13 cellular contexts compared by ENCODE assay signal in the genomic region with DNA sequence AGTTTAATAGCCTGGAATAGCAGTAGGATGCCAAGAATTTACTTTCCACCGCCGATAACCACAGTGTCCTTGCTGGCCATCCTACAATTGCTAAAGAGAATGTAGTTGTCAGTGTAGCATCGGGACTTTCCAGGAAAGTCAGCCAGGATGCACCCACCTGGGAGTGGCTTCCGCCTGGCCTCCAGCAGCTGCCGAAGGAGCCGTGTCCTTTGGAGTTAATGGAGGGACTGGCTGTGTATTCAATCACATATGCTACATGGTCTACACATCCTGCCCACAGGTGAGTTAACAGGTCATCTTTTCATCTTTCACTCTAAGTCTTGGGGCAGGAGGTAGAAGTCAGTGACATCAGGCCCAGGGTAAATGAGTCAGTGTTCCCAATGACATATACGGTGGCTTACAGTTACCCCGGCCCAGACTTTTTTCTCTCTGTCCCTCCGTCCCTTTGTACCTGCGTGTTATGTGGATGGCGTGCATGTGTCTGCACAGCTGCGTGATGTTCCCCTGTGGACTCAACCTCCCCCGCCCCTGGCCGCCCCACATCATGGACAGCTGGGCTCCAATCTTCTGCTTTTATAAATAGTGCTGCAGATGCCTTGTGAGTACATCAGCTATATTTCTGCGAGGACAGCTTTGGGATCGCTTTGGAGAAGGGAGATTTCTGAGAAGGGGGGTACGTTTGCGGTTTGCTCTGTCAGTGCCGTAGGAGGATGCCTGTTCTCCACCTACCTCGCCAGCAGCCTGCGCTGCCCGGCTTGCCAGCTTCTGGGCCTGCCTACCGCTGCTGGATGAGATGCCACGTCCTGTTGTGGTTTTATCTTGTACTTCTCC.
DNase-seq lines count a peak whose midpoint lies in the region; ATAC-seq, FAIRE-seq and TF ChIP-seq lines count a peak whose summit lies in the region.
"Had no signal": no experiment of that assay in that cellular context is flagged by ENCODE, and none has a peak within 500 bp of the region (broad histone marks: within the 10 kb centered on the region; RNA-seq: fewer than 3 reads in every experiment).

No MANE protein-coding gene starts in this region.

- no TSS peak for BruUV-seq in A673 (replicated peaks; lab: Mats Ljungman, UMichigan)

- FAIRE-seq in astrocyte (lab: Jason Lieb, UNC): no peak
- FAIRE-seq: GM12878 had no signal

- H3K79me2 ChIP-seq in astrocyte (ENCODE audit: insufficient read depth, low read length) (no peaks in the 10 kb centered on the region), neural progenitor cell (ENCODE audit: low read depth) (peaks cover 47% of the 10 kb centered on the region)

- no peak overlapping the region for H3K4me3 ChIP-seq in CD4-positive, CD25-positive, alpha-beta regulatory T cell (ENCODE audit: low read depth, low read length)
- H3K4me3 ChIP-seq in astrocyte (ENCODE audit: insufficient read depth, low read depth, low read length) (no peak overlapping the region), neural progenitor cell (no peak overlapping the region), gastroesophageal sphincter (no peak overlapping the region), transverse colon (no peak overlapping the region), A673 (ENCODE audit: low read depth, low read length, poor library complexity, severe bottlenecking) (no peak overlapping the region)
- H3K4me3 ChIP-seq: GM12878 had no signal

- intact Hi-C loops in transverse colon (cut with DNase I; ENCODE audit: low total_unique reads) (no loop called here), A673 (cut with micrococcal nuclease; ENCODE audit: unreplicated experiment) (no loop called here)

- no peaks in the 10 kb centered on the region for H3K27me3 Mint-ChIP-seq in CD4-positive, CD25-positive, alpha-beta regulatory T cell
- H3K27me3 Mint-ChIP-seq in astrocyte (ENCODE audit: low read depth, unreplicated experiment): no peaks in the 10 kb centered on the region
- peaks cover 4% of the 10 kb centered on the region for H3K27me3 Mint-ChIP-seq in neural progenitor cell (ENCODE audit: insufficient read depth, low read depth)

- H3K9me3 ChIP-seq in CD4-positive, CD25-positive, alpha-beta regulatory T cell (ENCODE audit: control insufficient read depth in 2 of 2, low read length in 2 of 2): no peaks in the 10 kb centered on the region
- H3K9me3 ChIP-seq in astrocyte (ENCODE audit: insufficient read depth, low read depth, low read length): no peaks in the 10 kb centered on the region
- H3K9me3 ChIP-seq in neural progenitor cell (ENCODE audit: low read depth): no peaks in the 10 kb centered on the region
- H3K9me3 ChIP-seq in gastroesophageal sphincter: no peaks in the 10 kb centered on the region
- no peaks in the 10 kb centered on the region for H3K9me3 ChIP-seq in transverse colon
- no peaks in the 10 kb centered on the region for H3K9me3 ChIP-seq in A673 (ENCODE audit: low read depth, low read length, poor library complexity, severe bottlenecking)

- H2AFZ ChIP-seq in astrocyte (ENCODE audit: low read depth, low read length) (no peak overlapping the region), neural progenitor cell (replicated peaks) (no peak overlapping the region)

- POLR2A ChIA-PET in A673 (lab: Charles Lee; ENCODE audit: low non-redundant PET): no interaction called here

- peak in 2 of 3 donors; percentile 16 to 57 for DNase-seq in CD4-positive, CD25-positive, alpha-beta regulatory T cell
- DNase-seq in SW480 (ENCODE audit: low spot score) (peak; percentile 55), astrocyte (ENCODE audit: low read depth) (peak; percentile 33), neural progenitor cell (ENCODE audit: low spot score) (no peak), transverse colon (no peak), A673 (ENCODE audit: low spot score) (no peak), AG08395 (ENCODE audit: low spot score) (no peak)
- DNase-seq: COR-L47; effector memory CD4-positive, alpha-beta T cell; NCI-H1092 treated with DMSO at 0.1 percent for 48 hours had no signal

- in situ Hi-C loops in transverse colon (cut with MboI; ENCODE audit: low pct_ligation_motif_present in 1 of 4, low pct_unique_long_range_greater_than_20kb in 1 of 4, low sequenced_read_pairs in 3 of 4): no loop called here

- no peaks in the 10 kb centered on the region for H3K9me3 Mint-ChIP-seq in CD4-positive, CD25-positive, alpha-beta regulatory T cell
- H3K9me3 Mint-ChIP-seq in astrocyte (ENCODE audit: unreplicated experiment) (no peaks in the 10 kb centered on the region), neural progenitor cell (peaks cover 4% of the 10 kb centered on the region)

- no peaks in the 10 kb centered on the region for H3K27me3 ChIP-seq in CD4-positive, CD25-positive, alpha-beta regulatory T cell (ENCODE audit: control insufficient read depth, insufficient read depth, low read length)
- H3K27me3 ChIP-seq in astrocyte (ENCODE audit: insufficient read depth, low read length): no peaks in the 10 kb centered on the region
- no peaks in the 10 kb centered on the region for H3K27me3 ChIP-seq in neural progenitor cell
- H3K27me3 ChIP-seq in gastroesophageal sphincter: no peaks in the 10 kb centered on the region
- H3K27me3 ChIP-seq in transverse colon: no peaks in the 10 kb centered on the region
- no peaks in the 10 kb centered on the region for H3K27me3 ChIP-seq in A673 (replicated peaks; ENCODE audit: insufficient read depth, low read depth, low read length, poor library complexity)

- TF ChIP-seq EP300 in gastroesophageal sphincter (IDR thresholded peaks at IDR 0.05) (no peak), transverse colon (IDR thresholded peaks at IDR 0.05; ENCODE audit: low read depth) (no peak)

- peak overlapping the region; percentile 66 to 91 (median 85) for H3K27ac Mint-ChIP-seq in CD4-positive, CD25-positive, alpha-beta regulatory T cell
- H3K27ac Mint-ChIP-seq in astrocyte (ENCODE audit: unreplicated experiment) (no peak overlapping the region), neural progenitor cell (peak overlapping the region; percentile 25)

- H3K4me1 Mint-ChIP-seq in CD4-positive, CD25-positive, alpha-beta regulatory T cell: peaks cover 11 to 30% (median 25%) of the 10 kb centered on the region in 4 donors
- H3K4me1 Mint-ChIP-seq in astrocyte (ENCODE audit: low read depth, unreplicated experiment) (peaks cover 10% of the 10 kb centered on the region), neural progenitor cell (peaks cover 47% of the 10 kb centered on the region)

- CTCF ChIA-PET in A673 (lab: Charles Lee): no interaction called here

- H4K20me1 ChIP-seq in astrocyte (ENCODE audit: insufficient read depth, low read length): no peaks in the 10 kb centered on the region
- peaks cover 5% of the 10 kb centered on the region for H4K20me1 ChIP-seq in neural progenitor cell (ENCODE audit: low read depth)

- TF ChIP-seq CTCF in astrocyte (IDR thresholded peaks at IDR 0.05; ENCODE audit: insufficient read depth, low read depth, low read length): no peak
- TF ChIP-seq CTCF in neural progenitor cell (IDR thresholded peaks at IDR 0.05): no peak
- no peak for TF ChIP-seq CTCF in gastroesophageal sphincter (IDR thresholded peaks at IDR 0.05)
- no peak for TF ChIP-seq CTCF in transverse colon (IDR thresholded peaks at IDR 0.05)
- no peak for TF ChIP-seq CTCF in A673 (conservative IDR thresholded peaks at IDR 0.05; ENCODE audit: low read depth, low read length)

- ATAC-seq in CD4-positive, CD25-positive, alpha-beta regulatory T cell (ENCODE audit: low read depth in 2 of 2): peak; percentile 55 to 66
- ATAC-seq in gastroesophageal sphincter: no peak
- ATAC-seq: GM12878 had no signal

- no peak overlapping the region for H3K9ac ChIP-seq in astrocyte (ENCODE audit: low read length)
- no peak overlapping the region for H3K9ac ChIP-seq in neural progenitor cell

- no peaks in the 10 kb centered on the region for H3K36me3 ChIP-seq in CD4-positive, CD25-positive, alpha-beta regulatory T cell (ENCODE audit: control insufficient read depth, insufficient read depth, low read length)
- no peaks in the 10 kb centered on the region for H3K36me3 ChIP-seq in astrocyte (ENCODE audit: insufficient read depth, low read length)
- no peaks in the 10 kb centered on the region for H3K36me3 ChIP-seq in neural progenitor cell
- H3K36me3 ChIP-seq in gastroesophageal sphincter: no peaks in the 10 kb centered on the region
- no peaks in the 10 kb centered on the region for H3K36me3 ChIP-seq in transverse colon
- no peaks in the 10 kb centered on the region for H3K36me3 ChIP-seq in A673 (ENCODE audit: insufficient read depth, low read length, poor library complexity, severe bottlenecking)

- H3K36me3 Mint-ChIP-seq in CD4-positive, CD25-positive, alpha-beta regulatory T cell: peaks cover 12% of the 10 kb centered on the region
- peaks cover 3% of the 10 kb centered on the region for H3K36me3 Mint-ChIP-seq in astrocyte (ENCODE audit: low read depth, unreplicated experiment)
- H3K36me3 Mint-ChIP-seq in neural progenitor cell: peaks cover 10% of the 10 kb centered on the region

- no peak overlapping the region for H3K27ac ChIP-seq in CD4-positive, CD25-positive, alpha-beta regulatory T cell (ENCODE audit: insufficient read depth, low read length, poor library complexity, severe bottlenecking)
- H3K27ac ChIP-seq in astrocyte (ENCODE audit: low read depth, low read length) (no peak overlapping the region), neural progenitor cell (no peak overlapping the region), gastroesophageal sphincter (peak overlapping the region in 1 of 4 donors; percentile 31), transverse colon (no peak overlapping the region), A673 (ENCODE audit: low read depth, low read length, poor library complexity, severe bottlenecking) (no peak overlapping the region)
- H3K27ac ChIP-seq: HL-60 had no signal

- H3K4me3 Mint-ChIP-seq in CD4-positive, CD25-positive, alpha-beta regulatory T cell: peak overlapping the region in 3 of 4 donors; percentile 22 to 69 (median 60)
- H3K4me3 Mint-ChIP-seq in astrocyte (ENCODE audit: unreplicated experiment): no peak overlapping the region
- H3K4me3 Mint-ChIP-seq in neural progenitor cell: no peak overlapping the region

- peaks cover 15% of the 10 kb centered on the region for H3F3A ChIP-seq in neural progenitor cell (ENCODE audit: low read depth)

- peaks cover 14% of the 10 kb centered on the region for H3K4me1 ChIP-seq in CD4-positive, CD25-positive, alpha-beta regulatory T cell (ENCODE audit: control insufficient read depth, insufficient read depth, low read length, poor library complexity, severe bottlenecking)
- H3K4me1 ChIP-seq in astrocyte (ENCODE audit: insufficient read depth, low read length): no peaks in the 10 kb centered on the region
- H3K4me1 ChIP-seq in neural progenitor cell: peaks cover 17% of the 10 kb centered on the region
- H3K4me1 ChIP-seq in gastroesophageal sphincter: peaks cover 0 to 20% (median 0%) of the 10 kb centered on the region in 3 donors
- peaks cover 0 to 6% (median 3%) of the 10 kb centered on the region in 4 donors for H3K4me1 ChIP-seq in transverse colon
- no peaks in the 10 kb centered on the region for H3K4me1 ChIP-seq in A673 (ENCODE audit: insufficient read depth, low read length, poor library complexity, severe bottlenecking)

- WGBS in gastroesophageal sphincter (ENCODE audit: low coverage in 1 of 2), 2 donors: 63 to 69% methylated on average over 6 to 20 of the region's 24 CpGs
- WGBS in transverse colon (ENCODE audit: low coverage in 1 of 2), 2 donors: 51 to 73% methylated on average over 11 to 24 of the region's 24 CpGs

- TF ChIP-seq POLR2A in gastroesophageal sphincter (IDR thresholded peaks at IDR 0.05) (no peak), transverse colon (IDR thresholded peaks at IDR 0.05) (no peak)

- H3K4me2 ChIP-seq in astrocyte (ENCODE audit: low read length) (no peak overlapping the region), neural progenitor cell (no peak overlapping the region)

Comparison
In these comparisons a context has a peak if more than half of its experiments do, and no peak if none do; other contexts are left out.
1. DNase-seq: peak in CD4-positive, CD25-positive, alpha-beta regulatory T cell (2 of 3), SW480 (single experiment) and astrocyte (single experiment); none in neural progenitor cell (single experiment), transverse colon (single experiment), A673 (single experiment) and AG08395 (single experiment).
2. H3K4me3 Mint-ChIP-seq: peak in CD4-positive, CD25-positive, alpha-beta regulatory T cell (3 of 4); none in astrocyte (single experiment) and neural progenitor cell (single experiment).